In the genomic region with DNA sequence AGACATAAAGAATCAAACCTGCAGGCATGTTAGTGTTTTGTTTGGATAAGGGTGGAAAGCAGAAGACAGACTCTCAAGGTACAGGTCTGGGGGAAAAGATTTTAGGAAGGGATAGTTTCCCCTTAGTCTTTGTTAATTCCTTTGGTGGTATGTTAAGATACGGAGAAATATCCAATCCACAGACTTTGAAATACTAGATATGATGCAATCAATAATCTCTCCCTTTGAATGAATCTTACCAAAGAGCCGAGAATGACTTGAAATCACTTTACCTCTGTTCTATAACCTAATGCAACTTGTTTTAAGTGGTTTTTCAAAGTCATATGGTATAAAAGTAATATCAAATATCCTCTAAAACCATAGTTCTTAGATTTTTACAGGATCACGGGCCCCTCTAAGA, we compare ENCODE assay signal across 27 cellular contexts.
"Had no signal": no experiment of that assay in that cellular context is flagged by ENCODE, and none has a peak within 500 bp of the region (broad histone marks: within the 10 kb centered on the region; RNA-seq: fewer than 3 reads in every experiment).

No MANE protein-coding gene starts in this region.

- H3K4me3 Mint-ChIP-seq: dendritic cell treated with granulocyte-macrophage colony-stimulating factor and Interleukin-4, amounts not matched to agents 40 ng/mL and 50 ng/mL, for 4 days; effector memory CD8-positive, alpha-beta T cell; endodermal cell; mesothelial cell of epicardium had no signal

- H3K4me1 ChIP-seq: colonic mucosa, gastrocnemius medialis, heart right ventricle, lower lobe of right lung had no signal

- H3K27ac ChIP-seq: colonic mucosa, epithelial cell of prostate, esophagus squamous epithelium, gastrocnemius medialis, heart right ventricle, left lung, lower lobe of right lung had no signal

- H3K36me3 ChIP-seq: colonic mucosa, esophagus squamous epithelium, gastrocnemius medialis, left lung, lower lobe of right lung had no signal

- H3K9me3 Mint-ChIP-seq: dendritic cell treated with granulocyte-macrophage colony-stimulating factor and Interleukin-4, amounts not matched to agents 40 ng/mL and 50 ng/mL, for 4 days; effector memory CD8-positive, alpha-beta T cell; endodermal cell; mesothelial cell of epicardium; naive B cell had no signal

- H3K4me3 ChIP-seq: colonic mucosa, esophagus squamous epithelium, gastrocnemius medialis, heart right ventricle, left lung, lower lobe of right lung, mucosa of descending colon had no signal

- H3K27ac Mint-ChIP-seq: dendritic cell treated with granulocyte-macrophage colony-stimulating factor and Interleukin-4, amounts not matched to agents 40 ng/mL and 50 ng/mL, for 4 days; effector memory CD8-positive, alpha-beta T cell; endodermal cell; mesothelial cell of epicardium had no signal

- DNase-seq: colonic mucosa; cortex of kidney; effector CD8-positive, alpha-beta T cell; effector memory CD8-positive, alpha-beta T cell; endodermal cell; erythroblast; esophagus squamous epithelium; foreskin melanocyte; gastrocnemius medialis; glutamatergic neuron; head of caudate nucleus; heart right ventricle; hippocampal formation; left cardiac atrium; left lung; left ventricle myocardium superior; lower lobe of right lung; mesenchymal stem cell; mucosa of descending colon; naive B cell had no signal

- ATAC-seq: effector memory CD8-positive, alpha-beta T cell; esophagus mucosa; gastrocnemius medialis; heart right ventricle; left cardiac atrium; left lung; left ventricle myocardium superior; lower lobe of right lung; mucosa of descending colon had no signal

- H3K27me3 ChIP-seq: colonic mucosa, esophagus squamous epithelium, gastrocnemius medialis, heart right ventricle, left lung had no signal

- H3K27me3 Mint-ChIP-seq: dendritic cell treated with granulocyte-macrophage colony-stimulating factor and Interleukin-4, amounts not matched to agents 40 ng/mL and 50 ng/mL, for 4 days; effector memory CD8-positive, alpha-beta T cell; naive B cell had no signal

- FAIRE-seq: endometrium, islet of Langerhans, keratinocyte had no signal

- H3K9me3 ChIP-seq: colonic mucosa, esophagus squamous epithelium, gastrocnemius medialis, heart right ventricle, left lung, lower lobe of right lung, mucosa of descending colon had no signal

- H3K36me3 Mint-ChIP-seq: naive B cell had no signal
